10 cellular contexts compared by ENCODE assay signal in genomic region chr7:130908345-130909160, GRCh38.
A peak's percentile ranks its signal among the peaks of the same experiment; 100 is the strongest.
DNase-seq lines count a peak whose midpoint lies in the region; ATAC-seq and TF ChIP-seq lines count a peak whose summit lies in the region.
"Had no signal": no experiment of that assay in that cellular context is flagged by ENCODE, and none has a peak within 500 bp of the region (broad histone marks: within the 10 kb centered on the region; RNA-seq: fewer than 3 reads in every experiment).

No MANE protein-coding gene starts in this region.

- H3K27ac Mint-ChIP-seq in activated naive CD8-positive, alpha-beta T cell treated with anti-CD3 and anti-CD28 coated beads for 36 hours: peak overlapping the region; percentile 49
- peak overlapping the region; percentile 89 for H3K27ac Mint-ChIP-seq in memory B cell

- BruUV-seq in A673 (replicated peaks; lab: Mats Ljungman, UMichigan): no TSS peak

- intact Hi-C loops in A673 (cut with micrococcal nuclease; ENCODE audit: unreplicated experiment): loop anchor here (10.0 kb wide), 1 partner anchor 746 kb away; no protein-coding TSS in a partner anchor

- H3K9me3 Mint-ChIP-seq in activated naive CD8-positive, alpha-beta T cell treated with anti-CD3 and anti-CD28 coated beads for 36 hours: no peaks in the 10 kb centered on the region
- H3K9me3 Mint-ChIP-seq in memory B cell: no peaks in the 10 kb centered on the region

- TF ChIP-seq CTCF in A673 (conservative IDR thresholded peaks at IDR 0.05; ENCODE audit: low read depth, low read length): no peak

- H3K4me1 Mint-ChIP-seq in activated naive CD8-positive, alpha-beta T cell treated with anti-CD3 and anti-CD28 coated beads for 36 hours: peaks cover 75% of the 10 kb centered on the region
- H3K4me1 Mint-ChIP-seq in memory B cell: peaks cover 41% of the 10 kb centered on the region

- peaks cover 44% of the 10 kb centered on the region for H3K36me3 ChIP-seq in A673 (ENCODE audit: insufficient read depth, low read length, poor library complexity, severe bottlenecking)

- POLR2A ChIA-PET in A673 (lab: Charles Lee; ENCODE audit: low non-redundant PET): no interaction called here

- peak overlapping the region; percentile 87 for H3K4me3 Mint-ChIP-seq in activated naive CD8-positive, alpha-beta T cell treated with anti-CD3 and anti-CD28 coated beads for 36 hours
- H3K4me3 Mint-ChIP-seq in memory B cell: no peak overlapping the region

- H3K9me3 ChIP-seq in A673 (ENCODE audit: low read depth, low read length, poor library complexity, severe bottlenecking): no peaks in the 10 kb centered on the region

- H3K27me3 ChIP-seq in A673 (replicated peaks; ENCODE audit: insufficient read depth, low read depth, low read length, poor library complexity): no peaks in the 10 kb centered on the region
- H3K27me3 ChIP-seq: dorsolateral prefrontal cortex had no signal

- DNase-seq in A673 (ENCODE audit: low spot score) (no peak), ELR (ENCODE audit: low read depth) (peak; percentile 73), memory B cell (ENCODE audit: low spot score in 2 of 2) (no peak), NCI-H146 (lab: John Stamatoyannopoulos, UW) (no peak), NCI-H2029 (lab: John Stamatoyannopoulos, UW) (no peak), cerebellar nuclear complex (lab: John Stamatoyannopoulos, UW) (no peak)
- DNase-seq in activated naive CD8-positive, alpha-beta T cell treated with anti-CD3 and anti-CD28 coated beads for 36 hours: no peak
- DNase-seq: dorsolateral prefrontal cortex, NCI-H1436 treated with DMSO at 0.1 percent for 48 hours had no signal

- CTCF ChIA-PET in A673 (lab: Charles Lee): interaction anchor here (1.0 kb wide), 1 partner anchor 12 kb away, joined by 3 read pairs; no protein-coding TSS in a partner anchor

- H3K27ac ChIP-seq in A673 (ENCODE audit: low read depth, low read length, poor library complexity, severe bottlenecking): no peak overlapping the region

- peaks cover 50% of the 10 kb centered on the region for H3K4me1 ChIP-seq in A673 (ENCODE audit: insufficient read depth, low read length, poor library complexity, severe bottlenecking)

- H3K4me3 ChIP-seq in A673 (ENCODE audit: low read depth, low read length, poor library complexity, severe bottlenecking): peak overlapping the region; percentile 60
- H3K4me3 ChIP-seq: dorsolateral prefrontal cortex had no signal

- H3K36me3 Mint-ChIP-seq in activated naive CD8-positive, alpha-beta T cell treated with anti-CD3 and anti-CD28 coated beads for 36 hours: peaks cover 84% of the 10 kb centered on the region
- H3K36me3 Mint-ChIP-seq in memory B cell: peaks cover 16% of the 10 kb centered on the region

- ATAC-seq in memory B cell (ENCODE audit: low read depth) (no peak), HG02840 (IDR thresholded peaks at IDR 0.05; ENCODE audit: low FRiP score, unreplicated experiment) (no peak)

- peaks cover 4% of the 10 kb centered on the region for H3K27me3 Mint-ChIP-seq in activated naive CD8-positive, alpha-beta T cell treated with anti-CD3 and anti-CD28 coated beads for 36 hours
- H3K27me3 Mint-ChIP-seq in memory B cell: no peaks in the 10 kb centered on the region
